In the genomic region with DNA sequence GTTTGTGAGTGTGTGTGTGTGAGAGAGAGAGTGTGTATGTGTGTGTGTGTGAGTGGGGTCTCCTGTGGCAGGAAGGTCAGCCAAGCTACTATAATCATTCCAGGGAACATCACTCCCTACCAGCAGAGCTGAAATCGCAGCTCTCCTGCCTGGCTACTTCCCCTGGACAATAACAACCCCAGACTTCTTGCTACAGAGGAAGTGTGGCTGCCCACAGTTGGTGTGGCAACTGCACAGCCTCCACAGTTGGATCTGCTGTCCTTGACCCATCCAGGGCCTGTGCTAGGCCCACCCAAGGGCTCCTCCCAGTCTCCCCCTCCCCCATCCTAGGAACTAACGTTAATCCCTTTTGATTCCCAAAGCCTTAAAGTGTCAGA, we compare ENCODE assay signal across 1 cellular context.
TF ChIP-seq lines count a peak whose summit lies in the region.

No MANE protein-coding gene starts in this region.

TF ChIP-seq in H1, 55 proteins besides CTCF, POLR2A, EP300 and RAD21:
- no peak for TF ChIP-seq HDAC6 (IDR thresholded peaks at IDR 0.05; ENCODE audit: low read depth, low read length)
- no peak for TF ChIP-seq SP1 (IDR thresholded peaks at IDR 0.05; ENCODE audit: low read depth, low read length)
- TF ChIP-seq JUN (IDR thresholded peaks at IDR 0.05; ENCODE audit: low read depth, low read length): no peak
- TF ChIP-seq KDM4A (IDR thresholded peaks at IDR 0.05; ENCODE audit: low read depth, low read length, severe bottlenecking): no peak
- TF ChIP-seq TEAD4 (IDR thresholded peaks at IDR 0.05; ENCODE audit: low read depth, low read length): no peak
- no peak for TF ChIP-seq CHD1 (IDR thresholded peaks at IDR 0.05; ENCODE audit: low read depth, low read length)
- TF ChIP-seq HDAC2 (IDR thresholded peaks at IDR 0.05; ENCODE audit: borderline replicate concordance in 1 of 2, low read depth in 2 of 2, low read length in 2 of 2): no peak
- no peak for TF ChIP-seq BRCA1 (IDR thresholded peaks at IDR 0.05; ENCODE audit: low read depth, low read length)
- TF ChIP-seq CTBP2 (IDR thresholded peaks at IDR 0.05; ENCODE audit: borderline replicate concordance, insufficient read depth, insufficient read length, low read length): no peak
- TF ChIP-seq POU5F1 (IDR thresholded peaks at IDR 0.05; ENCODE audit: low read depth, low read length): no peak
- no peak for TF ChIP-seq SRF (IDR thresholded peaks at IDR 0.05; ENCODE audit: low read depth, low read length)
- TF ChIP-seq RXRA (IDR thresholded peaks at IDR 0.05; ENCODE audit: insufficient read depth, low read depth, low read length): no peak
- TF ChIP-seq CBX5 (IDR thresholded peaks at IDR 0.05; ENCODE audit: low read depth, low read length): no peak
TF ChIP-seq in H1: peak in this region for 0.
